Comparison of ENCODE assay signal across 20 cellular contexts in the genomic region with DNA sequence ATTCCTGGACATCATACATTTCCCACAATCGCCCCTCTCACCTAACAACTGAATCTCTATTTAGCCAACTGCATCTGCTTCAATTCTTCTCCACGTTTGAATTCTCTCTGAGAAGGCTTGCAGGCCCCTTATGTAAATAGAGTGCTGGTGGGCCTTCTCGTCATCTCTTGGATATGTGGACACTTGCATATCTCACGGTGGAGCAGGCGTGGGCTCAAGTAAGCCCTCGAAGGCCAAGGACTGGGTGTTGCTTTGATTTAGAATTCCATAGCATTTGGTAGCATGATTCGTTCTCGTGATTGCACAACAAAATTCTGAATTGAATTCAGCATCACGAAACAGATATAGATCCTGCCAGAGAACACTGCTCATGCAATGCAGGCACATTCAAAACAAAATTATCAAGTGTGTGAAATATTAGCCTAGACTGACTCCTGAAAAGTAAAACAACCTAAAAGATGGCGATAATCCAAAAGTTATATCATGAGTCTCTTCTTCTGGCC.
"Had no signal": no experiment of that assay in that cellular context is flagged by ENCODE, and none has a peak within 500 bp of the region (broad histone marks: within the 10 kb centered on the region; RNA-seq: fewer than 3 reads in every experiment).

No MANE protein-coding gene starts in this region.

- H3K9me3 ChIP-seq: adrenal gland, breast epithelium had no signal

- DNase-seq: activated CD4-positive, alpha-beta T cell treated with anti-CD3 and anti-CD28 coated beads for 48 hours; activated CD4-positive, alpha-beta T cell treated with anti-CD3 and anti-CD28 coated beads, Interleukin-2, amount 50 U/mL, for 4 hours; activated CD4-positive, CD25-positive, alpha-beta regulatory T cell treated with anti-CD3 and anti-CD28 coated beads, Interleukin-2, amount 50 U/mL, for 72 hours; activated CD8-positive, alpha-beta memory T cell treated with anti-CD3 and anti-CD28 coated beads, Interleukin-2, amount 50 U/mL, for 48 hours; activated CD8-positive, alpha-beta T cell treated with anti-CD3 and anti-CD28 coated beads, Interleukin-2, amount 10 ng/mL, durations not matched to agents 7 days and 5 days; activated naive CD4-positive, alpha-beta T cell treated with anti-CD3 and anti-CD28 coated beads, Interleukin-2, amount 50 U/mL, for 16 hours; activated naive CD8-positive, alpha-beta T cell treated with anti-CD3 and anti-CD28 coated beads, Interleukin-2, amount 10 ng/mL, durations not matched to agents 7 days and 5 days; activated T-cell treated with anti-CD3 and anti-CD28 coated beads, Interleukin-2, amount 50 U/mL, for 1 hour; adrenal gland; aorta; caudate nucleus; NCI-H1105 treated with DMSO at 0.1 percent for 48 hours; NCI-H1436 treated with DMSO at 0.1 percent for 48 hours; NCI-H187; NCI-H2081; NCI-H510A treated with DMSO at 0.1 percent for 48 hours; PC-3; SHP77 had no signal

- H3K36me3 ChIP-seq: adrenal gland, breast epithelium had no signal

- H3K4me1 ChIP-seq: adrenal gland, breast epithelium had no signal

- H3K27ac ChIP-seq: adrenal gland, breast epithelium had no signal

- H3K27me3 ChIP-seq: adrenal gland, breast epithelium had no signal

- H3K4me3 ChIP-seq: adrenal gland, breast epithelium had no signal

- ATAC-seq: activated CD8-positive, alpha-beta T cell treated with anti-CD3 and anti-CD28 coated beads, Interleukin-2, amount 10 ng/mL, durations not matched to agents 7 days and 5 days; PC-3 had no signal

- FAIRE-seq: RCC 7860 had no signal
